8 cellular contexts compared by ENCODE assay signal in genomic region chr17:75940727-75941441, GRCh38. TPM values are rescaled to one million over a fixed set of nuclear protein-coding genes. Genes with fewer than 3 reads are reported as not detected.
DNase-seq lines count a peak whose midpoint lies in the region; ATAC-seq, FAIRE-seq and TF ChIP-seq lines count a peak whose summit lies in the region.

TSS of gene FBF1 (minus strand) at chr17:75941042. CDS start at chr17:75938149, 2,893 bp downstream.

- peak within 1 kb of the TSS; percentile 83 to 92 for H3K9ac ChIP-seq in kidney (ENCODE audit: low read length in 2 of 2)

- peak; percentile 95 for ATAC-seq in HG03432 (IDR thresholded peaks at IDR 0.05; ENCODE audit: unreplicated experiment)

- peaks cover 4 to 8% of the 10 kb centered on the region in 2 donors for H3K36me3 ChIP-seq in kidney (ENCODE audit: control insufficient read depth in 1 of 2, insufficient read depth in 2 of 2, low read length in 2 of 2)

- TF ChIP-seq CTCF in AG10803 (conservative IDR thresholded peaks at IDR 0.05; ENCODE audit: low read length), result no peak
- peak; percentile 24 for TF ChIP-seq CTCF in kidney (IDR thresholded peaks at IDR 0.05; ENCODE audit: borderline replicate concordance, extremely low read depth, insufficient read depth)

- no peaks in the 10 kb centered on the region for H3K9me3 ChIP-seq in kidney (ENCODE audit: control insufficient read depth in 1 of 2, low read length in 2 of 2)

- H3K4me3 ChIP-seq in AG10803 (ENCODE audit: low read length) (peak within 1 kb of the TSS; percentile 79), kidney (ENCODE audit: low read length in 2 of 2) (peak within 1 kb of the TSS; percentile 81 to 90)

- intact Hi-C loops in kidney (cut with DNase I), result no loop called here

- peaks cover 0 to 4% of the 10 kb centered on the region in 2 donors for H3K4me1 ChIP-seq in kidney (ENCODE audit: control insufficient read depth in 1 of 2, insufficient read depth in 1 of 2, low read depth in 1 of 2, low read length in 2 of 2)

- no peak for FAIRE-seq in kidney (lab: Jason Lieb, UNC)

- H3K27ac ChIP-seq in kidney (ENCODE audit: low read depth in 2 of 2, low read length in 2 of 2), result peak within 1 kb of the TSS; percentile 28 to 43

- DNase-seq in AG10803 (ENCODE audit: low read depth), result peak; percentile 93
- DNase-seq in NCI-H510A (lab: John Stamatoyannopoulos, UW), result peak; percentile 95
- DNase-seq in activated CD4-positive, alpha-beta T cell treated with anti-CD3 and anti-CD28 coated beads for 1 hour, result peak; percentile 82
- peak; percentile 76 to 82 for DNase-seq in cerebellar nuclear complex (lab: John Stamatoyannopoulos, UW)
- peak; percentile 98 for DNase-seq in kidney
- peak; percentile 75 to 83 for DNase-seq in stimulated activated CD4-positive, alpha-beta T cell treated with anti-CD3 and anti-CD28 coated beads, Interleukin-15, amount 100 ng/mL, for 1 hour (ENCODE audit: low read depth in 1 of 2, low spot score in 1 of 2)

- peak; percentile 86 for TF ChIP-seq POLR2A in GM19099 (IDR thresholded peaks at IDR 0.05; ENCODE audit: extremely low read depth, insufficient read length, low read depth)

RNA-seq across cellular contexts. Expression of gene FBF1, which starts in this region (rescaled TPM):
- 11.5 TPM for total RNA-seq in kidney
- 5.7 TPM for polyA plus RNA-seq in kidney (ENCODE audit: insufficient read depth, low read depth, low replicate concordance)

Comparison
In these comparisons a context has a peak if more than half of its experiments do, and no peak if none do; other contexts are left out.
1. Peak in every context shown above with its lines: DNase-seq, ATAC-seq, H3K4me3 ChIP-seq and H3K27ac ChIP-seq.